In genomic region chr2:11123856-11124759, GRCh38 we compare ENCODE assay signal across 8 cellular contexts. TPM values are rescaled to one million over a fixed set of nuclear protein-coding genes. Genes with fewer than 3 reads are reported as not detected.
A peak's percentile ranks its signal among the peaks of the same experiment; 100 is the strongest.
DNase-seq lines count a peak whose midpoint lies in the region; ATAC-seq and TF ChIP-seq lines count a peak whose summit lies in the region.

No MANE protein-coding gene starts in this region.

- intact Hi-C loops in heart left ventricle (cut with DNase I): loop anchor here (1.0 to 10.0 kb wide), 8 partner anchors 209 to 293 kb away; partner anchors contain the start of gene KCNF1 (in 7 of the 10)
- intact Hi-C loops in gastrocnemius medialis (cut with DNase I; ENCODE audit: low total_unique reads): loop anchor here (1.0 kb wide), 1 partner anchor 292 kb away; no protein-coding TSS in a partner anchor

- no peaks in the 10 kb centered on the region for H3K9me3 ChIP-seq in SJSA1 (replicated peaks)
- H3K9me3 ChIP-seq in heart left ventricle: no peaks in the 10 kb centered on the region
- H3K9me3 ChIP-seq in gastrocnemius medialis: no peaks in the 10 kb centered on the region

- no peaks in the 10 kb centered on the region for H3K9me3 Mint-ChIP-seq in activated naive CD4-positive, alpha-beta T cell treated with anti-CD3 and anti-CD28 coated beads, Interleukin-2, amount 10 ng/mL, durations not matched to agents 7 days and 5 days

- CTCF ChIA-PET in activated naive CD4-positive, alpha-beta T cell treated with anti-CD3 and anti-CD28 coated beads, Interleukin-2, amount 10 ng/mL, durations not matched to agents 7 days and 5 days (lab: Charles Lee): interaction anchor here (0.6 to 11.4 kb wide), 15 partner anchors 9 to 459 kb away, joined by 3 to 137 read pairs (median 3); a partner anchor contains a TSS

- H3K36me3 ChIP-seq in SJSA1 (no peaks in the 10 kb centered on the region), heart left ventricle (no peaks in the 10 kb centered on the region), gastrocnemius medialis (no peaks in the 10 kb centered on the region)

- H3K4me3 ChIP-seq in SJSA1 (no peak overlapping the region), heart left ventricle (no peak overlapping the region), gastrocnemius medialis (no peak overlapping the region)

- peaks cover 16% of the 10 kb centered on the region for H3K4me1 Mint-ChIP-seq in activated naive CD4-positive, alpha-beta T cell treated with anti-CD3 and anti-CD28 coated beads, Interleukin-2, amount 10 ng/mL, durations not matched to agents 7 days and 5 days

- no peak for TF ChIP-seq POLR2A in heart left ventricle (IDR thresholded peaks at IDR 0.05)
- no peak for TF ChIP-seq POLR2A in gastrocnemius medialis (IDR thresholded peaks at IDR 0.05)

- H3K36me3 Mint-ChIP-seq in activated naive CD4-positive, alpha-beta T cell treated with anti-CD3 and anti-CD28 coated beads, Interleukin-2, amount 10 ng/mL, durations not matched to agents 7 days and 5 days: no peaks in the 10 kb centered on the region

- no peaks in the 10 kb centered on the region for H3K27me3 ChIP-seq in SJSA1 (replicated peaks)
- H3K27me3 ChIP-seq in heart left ventricle: peaks cover 0 to 11% (median 0%) of the 10 kb centered on the region in 9 donors
- no peaks in the 10 kb centered on the region for H3K27me3 ChIP-seq in gastrocnemius medialis

- peaks cover 9% of the 10 kb centered on the region for H3K4me1 ChIP-seq in SJSA1 (replicated peaks)
- peaks cover 0 to 5% (median 0%) of the 10 kb centered on the region in 12 donors for H3K4me1 ChIP-seq in heart left ventricle
- H3K4me1 ChIP-seq in gastrocnemius medialis: no peaks in the 10 kb centered on the region

- H3K27ac Mint-ChIP-seq in activated naive CD4-positive, alpha-beta T cell treated with anti-CD3 and anti-CD28 coated beads, Interleukin-2, amount 10 ng/mL, durations not matched to agents 7 days and 5 days: no peak overlapping the region

- in situ Hi-C loops in gastrocnemius medialis (cut with MboI; ENCODE audit: low sequenced_read_pairs in 4 of 4): loop anchor here in 2 of 4 donors (5.0 kb wide), 2 partner anchors 282 to 287 kb away; no protein-coding TSS in a partner anchor

- peak; percentile 61 for ATAC-seq in GM18511 (IDR thresholded peaks at IDR 0.05; ENCODE audit: unreplicated experiment)
- peak in 3 of 4 donors; percentile 59 to 73 (median 61) for ATAC-seq in heart left ventricle
- peak in 1 of 2 donors; percentile 48 for ATAC-seq in gastrocnemius medialis

- 50 to 59% (median 59%) methylated on average over 24 to 41 of the region's 41 CpGs for WGBS in heart left ventricle, 4 donors

- DNase-seq in A172 (ENCODE audit: low spot score) (peak; percentile 67), NCI-H1092 (lab: John Stamatoyannopoulos, UW) (peak; percentile 25), SJSA1 (ENCODE audit: low read depth in 1 of 2, low spot score in 2 of 2) (peak; percentile 29 to 60), heart left ventricle (peak in 2 of 5 donors; percentile 47 to 76), gastrocnemius medialis (peak in 1 of 2 donors; percentile 43), pons (ENCODE audit: low spot score) (no peak)
- peak; percentile 80 for DNase-seq in activated naive CD4-positive, alpha-beta T cell treated with anti-CD3 and anti-CD28 coated beads, Interleukin-2, amount 10 ng/mL, durations not matched to agents 7 days and 5 days

- H3K27me3 Mint-ChIP-seq in activated naive CD4-positive, alpha-beta T cell treated with anti-CD3 and anti-CD28 coated beads, Interleukin-2, amount 10 ng/mL, durations not matched to agents 7 days and 5 days: peaks cover 44% of the 10 kb centered on the region

- H3K4me3 Mint-ChIP-seq in activated naive CD4-positive, alpha-beta T cell treated with anti-CD3 and anti-CD28 coated beads, Interleukin-2, amount 10 ng/mL, durations not matched to agents 7 days and 5 days: no peak overlapping the region

- H3K27ac ChIP-seq in SJSA1: no peak overlapping the region
- no peak overlapping the region for H3K27ac ChIP-seq in heart left ventricle
- no peak overlapping the region for H3K27ac ChIP-seq in gastrocnemius medialis

- peak; percentile 51 to 78 (median 72) for TF ChIP-seq CTCF in heart left ventricle (IDR thresholded peaks at IDR 0.05)
- peak; percentile 49 to 75 (median 63) for TF ChIP-seq CTCF in gastrocnemius medialis (IDR thresholded peaks at IDR 0.05 in 4 of 5, conservative IDR thresholded peaks at IDR 0.05 in 1 of 5)

RNA-seq across cellular contexts. Expression of gene SLC66A3, which starts 31.2 kb away (rescaled TPM):
- 26.2 and 29.7 TPM in 2 replicates for total RNA-seq in A172 (2014; rRNA removed; shearing (Covaris generic))
- total RNA-seq in SJSA1 (2014; rRNA removed; shearing (Covaris generic)): 34.7 and 35.7 TPM in 2 replicates
- total RNA-seq in heart left ventricle (10 to 100 TPM in 4 of 9 donors, 1 to 10 TPM in 5; 4.7 to 19.5 (median 9.7) TPM), gastrocnemius medialis (10 to 100 TPM; 10.6 to 29.2 (median 16.0) TPM)
- 1 to 10 TPM; 5.5 to 8.0 TPM for polyA plus RNA-seq in heart left ventricle
